Comparison of ENCODE assay signal across 23 cellular contexts in the genomic region with DNA sequence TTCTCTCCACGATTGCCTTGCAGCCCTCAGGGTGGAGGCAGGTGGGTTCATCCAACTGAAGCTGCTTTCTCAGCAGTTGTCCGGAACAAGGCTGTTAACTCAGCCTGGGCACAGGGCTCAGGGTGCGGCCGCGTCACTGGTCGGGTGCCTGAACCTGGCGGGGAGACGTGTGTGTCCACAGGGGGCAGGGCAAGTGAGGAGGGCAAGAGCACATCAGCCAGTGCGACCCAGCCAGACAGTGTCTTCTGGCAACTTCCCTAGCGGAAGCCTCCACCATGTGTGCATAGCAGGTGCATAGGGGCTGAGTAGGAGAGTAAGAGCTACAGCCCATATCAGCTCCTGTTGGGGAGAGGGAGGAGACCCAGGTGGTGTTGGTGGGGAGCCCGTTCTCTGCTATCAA.
DNase-seq lines count a peak whose midpoint lies in the region; ATAC-seq, FAIRE-seq and TF ChIP-seq lines count a peak whose summit lies in the region.
"Had no signal": no experiment of that assay in that cellular context is flagged by ENCODE, and none has a peak within 500 bp of the region (broad histone marks: within the 10 kb centered on the region; RNA-seq: fewer than 3 reads in every experiment).

No MANE protein-coding gene starts in this region.

- in situ Hi-C loops in K562 (cut with MboI) = no loop called here

- no TSS peak for BruUV-seq in K562 (replicated peaks; lab: Mats Ljungman, UMichigan)

- no peak overlapping the region for H4K91ac ChIP-seq in mesenchymal stem cell (ENCODE audit: low read length)

- no peak overlapping the region for H2AK5ac ChIP-seq in mesenchymal stem cell (ENCODE audit: low read length, severe bottlenecking)

- ATAC-seq in K562 = peak; percentile 57
- peak; percentile 21 for ATAC-seq in stimulated activated effector memory CD8-positive, alpha-beta T cell treated with anti-CD3 and anti-CD28 coated beads, Interleukin-12 subunit alpha, Interleukin-12 subunit beta, amount 100 ng/mL, for 72 hours
- no peak for ATAC-seq in HG02610 (IDR thresholded peaks at IDR 0.05; ENCODE audit: unreplicated experiment)
- ATAC-seq: HCT116 had no signal

- H3K23ac ChIP-seq in mesenchymal stem cell (ENCODE audit: low read length in 2 of 2) = no peak overlapping the region

- H2BK120ac ChIP-seq in mesenchymal stem cell (ENCODE audit: low read depth, low read length) = no peak overlapping the region

- no peaks in the 10 kb centered on the region for H4K20me1 ChIP-seq in K562 (replicated peaks; ENCODE audit: control insufficient read depth, insufficient read depth, low read length)

- H3K27ac Mint-ChIP-seq in stimulated activated effector memory CD8-positive, alpha-beta T cell treated with anti-CD3 and anti-CD28 coated beads, Interleukin-12 subunit alpha, Interleukin-12 subunit beta, amount 100 ng/mL, for 72 hours = no peak overlapping the region
- H3K27ac Mint-ChIP-seq: CD4-positive, CD25-positive, alpha-beta regulatory T cell; CD8-positive, alpha-beta memory T cell; HFFc6 had no signal

- H3K9ac ChIP-seq in K562 (ENCODE audit: insufficient read depth in 1 of 2, low read depth in 2 of 2, low read length in 2 of 2) = no peak overlapping the region
- H3K9ac ChIP-seq in mesenchymal stem cell (ENCODE audit: low read length) = no peak overlapping the region
- H3K9ac ChIP-seq: GM23248 had no signal

- no peak overlapping the region for H2BK12ac ChIP-seq in mesenchymal stem cell (ENCODE audit: low read length in 2 of 2)

- H3K9me3 Mint-ChIP-seq in stimulated activated effector memory CD8-positive, alpha-beta T cell treated with anti-CD3 and anti-CD28 coated beads, Interleukin-12 subunit alpha, Interleukin-12 subunit beta, amount 100 ng/mL, for 72 hours = peaks cover 6% of the 10 kb centered on the region

- no peak for TF ChIP-seq POLR2A in K562 (conservative IDR thresholded peaks at IDR 0.05)

- no peaks in the 10 kb centered on the region for H3K79me2 ChIP-seq in K562 (ENCODE audit: control insufficient read depth, insufficient read depth, low read length)

- no peak overlapping the region for H3K4me3 Mint-ChIP-seq in stimulated activated effector memory CD8-positive, alpha-beta T cell treated with anti-CD3 and anti-CD28 coated beads, Interleukin-12 subunit alpha, Interleukin-12 subunit beta, amount 100 ng/mL, for 72 hours
- H3K4me3 Mint-ChIP-seq: CD4-positive, CD25-positive, alpha-beta regulatory T cell; CD8-positive, alpha-beta memory T cell; HFFc6 had no signal

- H3K27ac ChIP-seq in K562 (ENCODE audit: extremely low read depth, low read depth, low read length) (no peak overlapping the region), dorsolateral prefrontal cortex (peak overlapping the region in 51 of 59 donors; percentile 6 to 83 (median 61)), mesenchymal stem cell (ENCODE audit: low read length, poor library complexity, severe bottlenecking) (no peak overlapping the region)
- H3K27ac ChIP-seq: GM23248 had no signal

- H3K9me3 ChIP-seq in K562 (replicated peaks; ENCODE audit: control insufficient read depth, insufficient read depth, low read depth, low read length) (no peaks in the 10 kb centered on the region), mesenchymal stem cell (ENCODE audit: control insufficient read depth, low read length) (no peaks in the 10 kb centered on the region)
- H3K9me3 ChIP-seq: BE2C had no signal

- no peaks in the 10 kb centered on the region for H3K36me3 Mint-ChIP-seq in stimulated activated effector memory CD8-positive, alpha-beta T cell treated with anti-CD3 and anti-CD28 coated beads, Interleukin-12 subunit alpha, Interleukin-12 subunit beta, amount 100 ng/mL, for 72 hours
- H3K36me3 Mint-ChIP-seq: CD4-positive, CD25-positive, alpha-beta regulatory T cell; CD8-positive, alpha-beta memory T cell had no signal

- no peak overlapping the region for H2BK15ac ChIP-seq in mesenchymal stem cell (ENCODE audit: low read depth, poor library complexity, severe bottlenecking)

- no peak overlapping the region for H2BK5ac ChIP-seq in mesenchymal stem cell (ENCODE audit: low read depth, low read length, poor library complexity, severe bottlenecking)

- FAIRE-seq in K562 (lab: Jason Lieb, UNC) = no peak
- FAIRE-seq: A204.1, D721Med, G401.6, GM12891, GM19239, H54 had no signal

- DNase-seq in K562 (ENCODE audit: extremely low read depth in 1 of 4, low spot score in 3 of 4) = no peak
- no peak for DNase-seq in dorsolateral prefrontal cortex
- DNase-seq in mesenchymal stem cell = no peak
- no peak for DNase-seq in stimulated activated effector memory CD8-positive, alpha-beta T cell treated with anti-CD3 and anti-CD28 coated beads, Interleukin-12 subunit alpha, Interleukin-12 subunit beta, amount 100 ng/mL, for 72 hours (ENCODE audit: low spot score in 2 of 2)
- no peak for DNase-seq in activated effector memory CD4-positive, alpha-beta T cell treated with Interleukin-2 at 50 U/mL for 16 hours
- no peak for DNase-seq in amygdala (lab: John Stamatoyannopoulos, UW)
- no peak for DNase-seq in NCI-H82 (lab: John Stamatoyannopoulos, UW)
- DNase-seq: ACHN; BE2C; C1 segment of cervical spinal cord; CD4-positive, CD25-positive, alpha-beta regulatory T cell; CD8-positive, alpha-beta memory T cell; COR-L47; GM23248; HFFc6 had no signal

- no peak overlapping the region for H3K4ac ChIP-seq in mesenchymal stem cell (ENCODE audit: low read depth in 1 of 2, low read length in 2 of 2)

- H3K14ac ChIP-seq in mesenchymal stem cell (ENCODE audit: low read length in 2 of 2) = no peak overlapping the region

- 26% methylated on average over 11 of the region's 11 CpGs for WGBS in K562 (ENCODE audit: insufficient coverage, low coverage, missing lambda C conversion rate)
- WGBS in mesenchymal stem cell = 93% methylated on average over 10 of the region's 11 CpGs

- H3K4me3 ChIP-seq in K562 (no peak overlapping the region), dorsolateral prefrontal cortex (no peak overlapping the region), mesenchymal stem cell (ENCODE audit: insufficient read depth in 1 of 2, low read depth in 1 of 2, low read length in 2 of 2) (no peak overlapping the region)
- H3K4me3 ChIP-seq: GM23248 had no signal

- CTCF ChIA-PET in K562 (lab: Yijun Ruan, JAX; ENCODE audit: low intra/inter-chr PET ratio) = no interaction called here

- H3K36me3 ChIP-seq in K562 (ENCODE audit: control insufficient read depth, insufficient read depth, low read length) (no peaks in the 10 kb centered on the region), mesenchymal stem cell (ENCODE audit: control insufficient read depth in 1 of 2, insufficient read depth in 2 of 2, low read depth in 1 of 2, low read length in 2 of 2) (no peaks in the 10 kb centered on the region)
- H3K36me3 ChIP-seq: BE2C had no signal

- H2AFZ ChIP-seq in K562 (ENCODE audit: low read depth, low read length) (peak overlapping the region; percentile 51; the same call in 1 of the 2 replicates), mesenchymal stem cell (ENCODE audit: low read depth, low read length) (no peak overlapping the region)
- H2AFZ ChIP-seq: GM23248 had no signal

- H3K4me2 ChIP-seq in K562 (ENCODE audit: insufficient read depth, low read length) = no peak overlapping the region
- no peak overlapping the region for H3K4me2 ChIP-seq in mesenchymal stem cell (ENCODE audit: low read length, poor library complexity, severe bottlenecking)

- peak overlapping the region; percentile 9 for H4K8ac ChIP-seq in mesenchymal stem cell (ENCODE audit: low read length)

- no peak overlapping the region for H3K18ac ChIP-seq in mesenchymal stem cell (ENCODE audit: low read depth in 1 of 2, low read length in 2 of 2)

- H3K79me1 ChIP-seq in mesenchymal stem cell (replicated peaks; ENCODE audit: low read length, poor library complexity, severe bottlenecking) = no peaks in the 10 kb centered on the region

- H3K27me3 ChIP-seq in K562 (ENCODE audit: control insufficient read depth in 2 of 2, insufficient read depth in 2 of 2, low read length in 2 of 2) (0 out of 5 replicates have a peak, but pooled peaks cover 0 to 7% of the 10 kb centered on the region in 2 experiments), dorsolateral prefrontal cortex (no peaks in the 10 kb centered on the region), mesenchymal stem cell (ENCODE audit: control insufficient read depth in 1 of 2, insufficient read depth in 1 of 2, low read length in 2 of 2) (no peaks in the 10 kb centered on the region)
- H3K27me3 ChIP-seq: BE2C had no signal

- intact Hi-C loops in K562 (cut with micrococcal nuclease) (loop anchor here (10.0 kb wide), 2 partner anchors 120 to 280 kb away; no protein-coding TSS in a partner anchor), dorsolateral prefrontal cortex (cut with DNase I) (loop anchor here in 1 of 2 donors (10.0 kb wide), 1 partner anchor 380 kb away; no protein-coding TSS in a partner anchor)

- H3K4me1 Mint-ChIP-seq in stimulated activated effector memory CD8-positive, alpha-beta T cell treated with anti-CD3 and anti-CD28 coated beads, Interleukin-12 subunit alpha, Interleukin-12 subunit beta, amount 100 ng/mL, for 72 hours = no peaks in the 10 kb centered on the region
- H3K4me1 Mint-ChIP-seq: CD4-positive, CD25-positive, alpha-beta regulatory T cell; CD8-positive, alpha-beta memory T cell had no signal

- no peak for TF ChIP-seq CTCF in K562 (IDR thresholded peaks at IDR 0.05 in 2 of 3, conservative IDR thresholded peaks at IDR 0.05 in 1 of 3; ENCODE audit: insufficient read depth in 2 of 3, low read depth in 1 of 3, low read length in 3 of 3)
- no peak for TF ChIP-seq CTCF in dorsolateral prefrontal cortex (IDR thresholded peaks at IDR 0.05 in 54 of 56, conservative IDR thresholded peaks at IDR 0.05 in 2 of 56; ENCODE audit: low read depth in 1 of 56, partially characterized antibody in 56 of 56)

- POLR2A ChIA-PET in K562 (lab: Yijun Ruan, JAX) = interaction anchor here (1.4 kb wide), 1 partner anchor 9 kb away, joined by 6 read pairs; no protein-coding TSS in a partner anchor

- H3K4me1 ChIP-seq in K562 (replicated peaks in 1 of 2; ENCODE audit: control insufficient read depth in 2 of 2, insufficient read depth in 2 of 2, low read length in 2 of 2) (peaks cover 0 to 4% of the 10 kb centered on the region in 2 experiments; a peak in 1 of 5 replicates), mesenchymal stem cell (ENCODE audit: control insufficient read depth, insufficient read depth, low read depth, low read length) (no peaks in the 10 kb centered on the region)
- H3K4me1 ChIP-seq: BE2C had no signal

- no peak for TF ChIP-seq RAD21 in K562 (CRISPR knock-in tag; conservative IDR thresholded peaks at IDR 0.05 in 1 of 2, IDR thresholded peaks at IDR 0.05 in 1 of 2)

- no peaks in the 10 kb centered on the region for H3K9me1 ChIP-seq in K562 (ENCODE audit: control insufficient read depth, insufficient read depth, low read length)

- TF ChIP-seq EP300 in K562 (IDR thresholded peaks at IDR 0.05; ENCODE audit: low read length) = no peak

TF ChIP-seq in K562, 482 proteins besides CTCF, POLR2A, EP300 and RAD21 (continues in another document):
- TF ChIP-seq POLR2G (IDR thresholded peaks at IDR 0.05; ENCODE audit: low read depth, low read length) = no peak

Comparison
In these comparisons a context has a peak if more than half of its experiments do, and no peak if none do; other contexts are left out.
1. H3K27ac ChIP-seq: peak in dorsolateral prefrontal cortex (51 of 59); none in K562 (single experiment) and mesenchymal stem cell (single experiment).